1 cellular context compared by ENCODE assay signal in genomic region chr7:44885394-44886317, GRCh38.
A peak's percentile ranks its signal among the peaks of the same experiment; 100 is the strongest.
TF ChIP-seq lines count a peak whose summit lies in the region.

PURB (minus strand) TSS chr7:44885530; CDS start chr7:44885348, 182 bp downstream.

TF ChIP-seq in HEK293, 187 proteins besides CTCF, POLR2A, EP300 and RAD21 (continued from another document):
- TF ChIP-seq ZNF692 (tag by site-specific recombination; IDR thresholded peaks at IDR 0.05) (peak; percentile 58), ZNF785 (tag by site-specific recombination; IDR thresholded peaks at IDR 0.05) (no peak), ZNF2 (tag by site-specific recombination; IDR thresholded peaks at IDR 0.05) (0 out of 2 replicates have a peak, but pooled peaks have one; percentile 86), GLI2 (tag by site-specific recombination; IDR thresholded peaks at IDR 0.05; ENCODE audit: borderline replicate concordance, low read depth) (no peak), ZNF449 (tag by site-specific recombination; IDR thresholded peaks at IDR 0.05) (peak; percentile 29; the same call in 1 of the 2 replicates), ZNF596 (tag by site-specific recombination; IDR thresholded peaks at IDR 0.05) (no peak), ZFP41 (tag by site-specific recombination; IDR thresholded peaks at IDR 0.05; ENCODE audit: borderline replicate concordance) (no peak), ZNF416 (tag by site-specific recombination; IDR thresholded peaks at IDR 0.05) (no peak), IKZF3 (tag by site-specific recombination; IDR thresholded peaks at IDR 0.05) (no peak), ZNF174 (tag by site-specific recombination; IDR thresholded peaks at IDR 0.05) (no peak), ZNF76 (tag by site-specific recombination; IDR thresholded peaks at IDR 0.05; ENCODE audit: borderline replicate concordance, low read depth) (peak; percentile 83; the same call in 1 of the 2 replicates), ZSCAN30 (tag by site-specific recombination; IDR thresholded peaks at IDR 0.05) (peak; percentile 80; the same call in 1 of the 2 replicates), ZNF423 (tag by site-specific recombination; IDR thresholded peaks at IDR 0.05) (peak; percentile 73), ZNF571 (tag by site-specific recombination; IDR thresholded peaks at IDR 0.05) (no peak), ZNF138 (tag by site-specific recombination; IDR thresholded peaks at IDR 0.05; ENCODE audit: borderline replicate concordance) (no peak), KLF17 (tag by site-specific recombination; IDR thresholded peaks at IDR 0.05) (peak; percentile 79), ZNF302 (tag by site-specific recombination; IDR thresholded peaks at IDR 0.05; ENCODE audit: low read depth) (no peak), ZNF239 (tag by site-specific recombination; IDR thresholded peaks at IDR 0.05) (no peak), KLF1 (tag by site-specific recombination; IDR thresholded peaks at IDR 0.05) (peak; percentile 60; the same call in 1 of the 2 replicates), OSR2 (tag by site-specific recombination; IDR thresholded peaks at IDR 0.05) (no peak), ZNF23 (tag by site-specific recombination; IDR thresholded peaks at IDR 0.05; ENCODE audit: borderline replicate concordance) (no peak), ZNF311 (tag by site-specific recombination; IDR thresholded peaks at IDR 0.05; ENCODE audit: borderline replicate concordance) (no peak), ZSCAN23 (tag by site-specific recombination; IDR thresholded peaks at IDR 0.05) (0 out of 2 replicates have a peak, but pooled peaks have one; percentile 51), KLF9 (tag by site-specific recombination; IDR thresholded peaks at IDR 0.05; ENCODE audit: low read depth) (no peak), ZNF114 (tag by site-specific recombination; IDR thresholded peaks at IDR 0.05) (no peak), ZNF639 (tag by site-specific recombination; IDR thresholded peaks at IDR 0.05) (peak; percentile 85), ZNF791 (tag by site-specific recombination; IDR thresholded peaks at IDR 0.05) (no peak), ZNF354C (tag by site-specific recombination; IDR thresholded peaks at IDR 0.05; ENCODE audit: borderline replicate concordance, low read depth) (no peak)
- TF ChIP-seq, protein P1, sequence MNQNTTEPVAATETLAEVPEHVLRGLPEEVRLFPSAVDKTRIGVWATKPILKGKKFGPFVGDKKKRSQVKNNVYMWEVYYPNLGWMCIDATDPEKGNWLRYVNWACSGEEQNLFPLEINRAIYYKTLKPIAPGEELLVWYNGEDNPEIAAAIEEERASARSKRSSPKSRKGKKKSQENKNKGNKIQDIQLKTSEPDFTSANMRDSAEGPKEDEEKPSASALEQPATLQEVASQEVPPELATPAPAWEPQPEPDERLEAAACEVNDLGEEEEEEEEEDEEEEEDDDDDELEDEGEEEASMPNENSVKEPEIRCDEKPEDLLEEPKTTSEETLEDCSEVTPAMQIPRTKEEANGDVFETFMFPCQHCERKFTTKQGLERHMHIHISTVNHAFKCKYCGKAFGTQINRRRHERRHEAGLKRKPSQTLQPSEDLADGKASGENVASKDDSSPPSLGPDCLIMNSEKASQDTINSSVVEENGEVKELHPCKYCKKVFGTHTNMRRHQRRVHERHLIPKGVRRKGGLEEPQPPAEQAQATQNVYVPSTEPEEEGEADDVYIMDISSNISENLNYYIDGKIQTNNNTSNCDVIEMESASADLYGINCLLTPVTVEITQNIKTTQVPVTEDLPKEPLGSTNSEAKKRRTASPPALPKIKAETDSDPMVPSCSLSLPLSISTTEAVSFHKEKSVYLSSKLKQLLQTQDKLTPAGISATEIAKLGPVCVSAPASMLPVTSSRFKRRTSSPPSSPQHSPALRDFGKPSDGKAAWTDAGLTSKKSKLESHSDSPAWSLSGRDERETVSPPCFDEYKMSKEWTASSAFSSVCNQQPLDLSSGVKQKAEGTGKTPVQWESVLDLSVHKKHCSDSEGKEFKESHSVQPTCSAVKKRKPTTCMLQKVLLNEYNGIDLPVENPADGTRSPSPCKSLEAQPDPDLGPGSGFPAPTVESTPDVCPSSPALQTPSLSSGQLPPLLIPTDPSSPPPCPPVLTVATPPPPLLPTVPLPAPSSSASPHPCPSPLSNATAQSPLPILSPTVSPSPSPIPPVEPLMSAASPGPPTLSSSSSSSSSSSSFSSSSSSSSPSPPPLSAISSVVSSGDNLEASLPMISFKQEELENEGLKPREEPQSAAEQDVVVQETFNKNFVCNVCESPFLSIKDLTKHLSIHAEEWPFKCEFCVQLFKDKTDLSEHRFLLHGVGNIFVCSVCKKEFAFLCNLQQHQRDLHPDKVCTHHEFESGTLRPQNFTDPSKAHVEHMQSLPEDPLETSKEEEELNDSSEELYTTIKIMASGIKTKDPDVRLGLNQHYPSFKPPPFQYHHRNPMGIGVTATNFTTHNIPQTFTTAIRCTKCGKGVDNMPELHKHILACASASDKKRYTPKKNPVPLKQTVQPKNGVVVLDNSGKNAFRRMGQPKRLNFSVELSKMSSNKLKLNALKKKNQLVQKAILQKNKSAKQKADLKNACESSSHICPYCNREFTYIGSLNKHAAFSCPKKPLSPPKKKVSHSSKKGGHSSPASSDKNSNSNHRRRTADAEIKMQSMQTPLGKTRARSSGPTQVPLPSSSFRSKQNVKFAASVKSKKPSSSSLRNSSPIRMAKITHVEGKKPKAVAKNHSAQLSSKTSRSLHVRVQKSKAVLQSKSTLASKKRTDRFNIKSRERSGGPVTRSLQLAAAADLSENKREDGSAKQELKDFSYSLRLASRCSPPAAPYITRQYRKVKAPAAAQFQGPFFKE (tag by site-specific recombination; IDR thresholded peaks at IDR 0.05; ENCODE audit: borderline replicate concordance), result no peak
- TF ChIP-seq, protein P2, sequence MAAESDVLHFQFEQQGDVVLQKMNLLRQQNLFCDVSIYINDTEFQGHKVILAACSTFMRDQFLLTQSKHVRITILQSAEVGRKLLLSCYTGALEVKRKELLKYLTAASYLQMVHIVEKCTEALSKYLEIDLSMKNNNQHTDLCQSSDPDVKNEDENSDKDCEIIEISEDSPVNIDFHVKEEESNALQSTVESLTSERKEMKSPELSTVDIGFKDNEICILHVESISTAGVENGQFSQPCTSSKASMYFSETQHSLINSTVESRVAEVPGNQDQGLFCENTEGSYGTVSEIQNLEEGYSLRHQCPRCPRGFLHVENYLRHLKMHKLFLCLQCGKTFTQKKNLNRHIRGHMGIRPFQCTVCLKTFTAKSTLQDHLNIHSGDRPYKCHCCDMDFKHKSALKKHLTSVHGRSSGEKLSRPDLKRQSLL (tag by site-specific recombination; IDR thresholded peaks at IDR 0.05), result no peak
- TF ChIP-seq, protein P3, sequence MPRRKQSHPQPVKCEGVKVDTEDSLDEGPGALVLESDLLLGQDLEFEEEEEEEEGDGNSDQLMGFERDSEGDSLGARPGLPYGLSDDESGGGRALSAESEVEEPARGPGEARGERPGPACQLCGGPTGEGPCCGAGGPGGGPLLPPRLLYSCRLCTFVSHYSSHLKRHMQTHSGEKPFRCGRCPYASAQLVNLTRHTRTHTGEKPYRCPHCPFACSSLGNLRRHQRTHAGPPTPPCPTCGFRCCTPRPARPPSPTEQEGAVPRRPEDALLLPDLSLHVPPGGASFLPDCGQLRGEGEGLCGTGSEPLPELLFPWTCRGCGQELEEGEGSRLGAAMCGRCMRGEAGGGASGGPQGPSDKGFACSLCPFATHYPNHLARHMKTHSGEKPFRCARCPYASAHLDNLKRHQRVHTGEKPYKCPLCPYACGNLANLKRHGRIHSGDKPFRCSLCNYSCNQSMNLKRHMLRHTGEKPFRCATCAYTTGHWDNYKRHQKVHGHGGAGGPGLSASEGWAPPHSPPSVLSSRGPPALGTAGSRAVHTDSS (tag by site-specific recombination; IDR thresholded peaks at IDR 0.05), result no peak
